In the genomic region with DNA sequence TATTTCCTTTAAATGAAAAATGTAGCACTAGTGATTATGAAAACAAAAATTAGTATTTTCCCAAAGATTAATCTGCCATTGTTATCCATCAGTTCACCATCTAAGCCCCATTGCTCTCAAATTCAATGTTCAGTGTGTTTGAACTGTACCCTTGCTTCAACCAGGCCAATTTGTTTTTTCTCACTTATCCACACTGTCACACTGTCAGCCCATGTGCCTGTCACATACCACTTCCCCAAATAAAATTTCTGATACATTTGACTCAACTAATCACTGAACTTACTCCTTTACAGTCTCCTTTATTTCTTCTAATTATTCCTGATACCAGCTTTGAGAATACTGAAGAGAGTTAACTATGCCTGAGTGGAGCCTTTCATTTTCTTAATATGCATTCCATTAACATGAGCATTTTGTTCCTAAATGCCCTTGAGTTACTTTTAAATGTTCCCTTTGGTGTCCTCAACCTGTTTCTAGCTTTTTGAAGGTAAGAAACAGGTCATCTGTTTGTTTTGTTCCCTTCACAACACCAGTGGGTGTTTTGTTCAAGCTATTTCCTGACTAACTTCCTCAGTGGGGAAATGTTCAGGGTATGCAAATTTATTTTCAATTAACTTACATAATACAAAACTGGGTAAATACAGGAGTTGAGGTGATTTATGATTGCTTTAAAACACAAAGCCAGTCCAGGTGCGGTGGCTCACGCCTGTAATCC, we compare ENCODE assay signal across 17 cellular contexts.
A peak's percentile ranks its signal among the peaks of the same experiment; 100 is the strongest.
DNase-seq lines count a peak whose midpoint lies in the region; ATAC-seq, FAIRE-seq and TF ChIP-seq lines count a peak whose summit lies in the region.
"Had no signal": no experiment of that assay in that cellular context is flagged by ENCODE, and none has a peak within 500 bp of the region (broad histone marks: within the 10 kb centered on the region; RNA-seq: fewer than 3 reads in every experiment).

No MANE protein-coding gene starts in this region.

- no peaks in the 10 kb centered on the region for H3K9me3 ChIP-seq in astrocyte (ENCODE audit: insufficient read depth, low read depth, low read length)
- no peaks in the 10 kb centered on the region for H3K9me3 ChIP-seq in uterus
- no peaks in the 10 kb centered on the region for H3K9me3 ChIP-seq in heart left ventricle
- H3K9me3 ChIP-seq: HAP-1 had no signal

- CTCF ChIA-PET in activated CD8-positive, alpha-beta memory T cell treated with anti-CD3 and anti-CD28 coated beads, Interleukin-2, amount 10 ng/mL, durations not matched to agents 7 days and 5 days (lab: Charles Lee) = no interaction called here

- no peaks in the 10 kb centered on the region for H3K4me1 Mint-ChIP-seq in activated T-cell treated with anti-CD3 and anti-CD28 coated beads, Interleukin-2, amount 50 U/mL, for 72 hours (ENCODE audit: low read depth)
- H3K4me1 Mint-ChIP-seq in activated T-cell treated with anti-CD3 and anti-CD28 coated beads, Interleukin-2, amount 50 U/mL, for 24 hours (ENCODE audit: low read depth) = no peaks in the 10 kb centered on the region
- H3K4me1 Mint-ChIP-seq in astrocyte (ENCODE audit: low read depth, unreplicated experiment) (no peaks in the 10 kb centered on the region), memory B cell (peaks cover 9% of the 10 kb centered on the region)
- no peaks in the 10 kb centered on the region for H3K4me1 Mint-ChIP-seq in activated CD8-positive, alpha-beta memory T cell treated with anti-CD3 and anti-CD28 coated beads, Interleukin-2, amount 10 ng/mL, durations not matched to agents 7 days and 5 days

- H3K9me3 Mint-ChIP-seq in activated T-cell treated with anti-CD3 and anti-CD28 coated beads, Interleukin-2, amount 50 U/mL, for 72 hours = no peaks in the 10 kb centered on the region
- H3K9me3 Mint-ChIP-seq in activated T-cell treated with anti-CD3 and anti-CD28 coated beads, Interleukin-2, amount 50 U/mL, for 24 hours = peaks cover 2% of the 10 kb centered on the region
- H3K9me3 Mint-ChIP-seq in astrocyte (ENCODE audit: unreplicated experiment) (no peaks in the 10 kb centered on the region), memory B cell (peaks cover 3% of the 10 kb centered on the region)
- peaks cover 2% of the 10 kb centered on the region for H3K9me3 Mint-ChIP-seq in activated CD8-positive, alpha-beta memory T cell treated with anti-CD3 and anti-CD28 coated beads, Interleukin-2, amount 10 ng/mL, durations not matched to agents 7 days and 5 days (ENCODE audit: low read depth)

- H3K36me3 Mint-ChIP-seq in activated T-cell treated with anti-CD3 and anti-CD28 coated beads, Interleukin-2, amount 50 U/mL, for 72 hours (ENCODE audit: insufficient read depth in 2 of 2) = peaks cover 0 to 2% of the 10 kb centered on the region in 2 donors
- H3K36me3 Mint-ChIP-seq in activated T-cell treated with anti-CD3 and anti-CD28 coated beads, Interleukin-2, amount 50 U/mL, for 24 hours (ENCODE audit: low read depth) = no peaks in the 10 kb centered on the region
- H3K36me3 Mint-ChIP-seq in astrocyte (ENCODE audit: low read depth, unreplicated experiment) (no peaks in the 10 kb centered on the region), memory B cell (peaks cover 10% of the 10 kb centered on the region)
- H3K36me3 Mint-ChIP-seq in activated CD8-positive, alpha-beta memory T cell treated with anti-CD3 and anti-CD28 coated beads, Interleukin-2, amount 10 ng/mL, durations not matched to agents 7 days and 5 days = peaks cover 2% of the 10 kb centered on the region

- intact Hi-C loops in uterus (cut with DNase I; ENCODE audit: low total_unique reads) (no loop called here), heart left ventricle (cut with DNase I) (no loop called here)

- TF ChIP-seq CTCF in astrocyte (IDR thresholded peaks at IDR 0.05; ENCODE audit: insufficient read depth, low read depth, low read length) (no peak), uterus (IDR thresholded peaks at IDR 0.05) (no peak), heart left ventricle (IDR thresholded peaks at IDR 0.05) (no peak)

- 80 to 94% (median 85%) methylated on average over 2 of the region's 2 CpGs for WGBS in heart left ventricle, 4 donors

- peak overlapping the region; percentile 33 for H3K27ac Mint-ChIP-seq in activated T-cell treated with anti-CD3 and anti-CD28 coated beads, Interleukin-2, amount 50 U/mL, for 72 hours
- no peak overlapping the region for H3K27ac Mint-ChIP-seq in activated T-cell treated with anti-CD3 and anti-CD28 coated beads, Interleukin-2, amount 50 U/mL, for 24 hours
- H3K27ac Mint-ChIP-seq in astrocyte (ENCODE audit: unreplicated experiment) (no peak overlapping the region), memory B cell (peak overlapping the region; percentile 97)
- H3K27ac Mint-ChIP-seq in activated CD8-positive, alpha-beta memory T cell treated with anti-CD3 and anti-CD28 coated beads, Interleukin-2, amount 10 ng/mL, durations not matched to agents 7 days and 5 days = no peak overlapping the region
- H3K27ac Mint-ChIP-seq: CD8-positive, alpha-beta T cell had no signal

- no peak overlapping the region for H3K4me3 Mint-ChIP-seq in activated T-cell treated with anti-CD3 and anti-CD28 coated beads, Interleukin-2, amount 50 U/mL, for 72 hours
- no peak overlapping the region for H3K4me3 Mint-ChIP-seq in activated T-cell treated with anti-CD3 and anti-CD28 coated beads, Interleukin-2, amount 50 U/mL, for 24 hours
- no peak overlapping the region for H3K4me3 Mint-ChIP-seq in astrocyte (ENCODE audit: unreplicated experiment)
- H3K4me3 Mint-ChIP-seq in memory B cell = peak overlapping the region; percentile 29
- no peak overlapping the region for H3K4me3 Mint-ChIP-seq in activated CD8-positive, alpha-beta memory T cell treated with anti-CD3 and anti-CD28 coated beads, Interleukin-2, amount 10 ng/mL, durations not matched to agents 7 days and 5 days
- H3K4me3 Mint-ChIP-seq: CD8-positive, alpha-beta T cell had no signal

- H3K27ac ChIP-seq in astrocyte (ENCODE audit: low read depth, low read length) (no peak overlapping the region), uterus (no peak overlapping the region), heart left ventricle (no peak overlapping the region)
- H3K27ac ChIP-seq: BLaER1 treated with 17β-estradiol and CSF1 and Interleukin-3, amounts not matched to agents 10 nM and 100 nM had no signal

- H3K4me3 ChIP-seq in astrocyte (ENCODE audit: insufficient read depth, low read depth, low read length) (no peak overlapping the region), uterus (no peak overlapping the region), heart left ventricle (no peak overlapping the region)
- H3K4me3 ChIP-seq: BLaER1 treated with 17β-estradiol and CSF1 and Interleukin-3, amounts not matched to agents 10 nM and 100 nM; GM12878; HAP-1 had no signal

- H3K4me2 ChIP-seq in astrocyte (ENCODE audit: low read length) = no peak overlapping the region
- H3K4me2 ChIP-seq: BLaER1 treated with 17β-estradiol and CSF1 and Interleukin-3, amounts not matched to agents 10 nM and 100 nM had no signal

- no peaks in the 10 kb centered on the region for H3K79me2 ChIP-seq in astrocyte (ENCODE audit: insufficient read depth, low read length)

- no peak overlapping the region for H3K9ac ChIP-seq in astrocyte (ENCODE audit: low read length)
- H3K9ac ChIP-seq: BLaER1 treated with 17β-estradiol and CSF1 and Interleukin-3, amounts not matched to agents 10 nM and 100 nM had no signal

- H2AFZ ChIP-seq in astrocyte (ENCODE audit: low read depth, low read length) = no peak overlapping the region

- H3K27me3 Mint-ChIP-seq in activated T-cell treated with anti-CD3 and anti-CD28 coated beads, Interleukin-2, amount 50 U/mL, for 72 hours (ENCODE audit: low read depth) = no peaks in the 10 kb centered on the region
- no peaks in the 10 kb centered on the region for H3K27me3 Mint-ChIP-seq in activated T-cell treated with anti-CD3 and anti-CD28 coated beads, Interleukin-2, amount 50 U/mL, for 24 hours
- H3K27me3 Mint-ChIP-seq in astrocyte (ENCODE audit: low read depth, unreplicated experiment) = no peaks in the 10 kb centered on the region
- H3K27me3 Mint-ChIP-seq in memory B cell = no peaks in the 10 kb centered on the region
- H3K27me3 Mint-ChIP-seq in activated CD8-positive, alpha-beta memory T cell treated with anti-CD3 and anti-CD28 coated beads, Interleukin-2, amount 10 ng/mL, durations not matched to agents 7 days and 5 days = no peaks in the 10 kb centered on the region

- H3K4me1 ChIP-seq in astrocyte (ENCODE audit: insufficient read depth, low read length) = no peaks in the 10 kb centered on the region
- H3K4me1 ChIP-seq in uterus = no peaks in the 10 kb centered on the region
- H3K4me1 ChIP-seq in heart left ventricle = no peaks in the 10 kb centered on the region

- no peak for ATAC-seq in activated T-cell treated with anti-CD3 and anti-CD28 coated beads, Interleukin-2, amount 50 U/mL, for 72 hours (replicated peaks in 1 of 2)
- ATAC-seq in memory B cell (ENCODE audit: low read depth) (peak; percentile 88), heart left ventricle (no peak)
- no peak for ATAC-seq in activated CD8-positive, alpha-beta memory T cell treated with anti-CD3 and anti-CD28 coated beads, Interleukin-2, amount 10 ng/mL, durations not matched to agents 7 days and 5 days
- ATAC-seq: CD8-positive, alpha-beta T cell; GM12878 had no signal

- no peaks in the 10 kb centered on the region for H4K20me1 ChIP-seq in astrocyte (ENCODE audit: insufficient read depth, low read length)

- no peak for DNase-seq in activated T-cell treated with anti-CD3 and anti-CD28 coated beads, Interleukin-2, amount 50 U/mL, for 72 hours
- DNase-seq in activated T-cell treated with anti-CD3 and anti-CD28 coated beads, Interleukin-2, amount 50 U/mL, for 24 hours = no peak
- DNase-seq in astrocyte (ENCODE audit: low read depth) = no peak
- no peak for DNase-seq in memory B cell (ENCODE audit: low spot score in 2 of 2)
- no peak for DNase-seq in uterus
- no peak for DNase-seq in HK-2 (ENCODE audit: unreplicated experiment)
- DNase-seq in heart left ventricle = no peak
- DNase-seq in activated CD8-positive, alpha-beta memory T cell treated with anti-CD3 and anti-CD28 coated beads, Interleukin-2, amount 10 ng/mL, durations not matched to agents 7 days and 5 days = no peak
- DNase-seq: 8988T; Calu3; CD8-positive, alpha-beta T cell; DMS53; DND-41; EL had no signal

- H3K36me3 ChIP-seq in astrocyte (ENCODE audit: insufficient read depth, low read length) = no peaks in the 10 kb centered on the region
- no peaks in the 10 kb centered on the region for H3K36me3 ChIP-seq in uterus
- no peaks in the 10 kb centered on the region for H3K36me3 ChIP-seq in heart left ventricle
- H3K36me3 ChIP-seq: HAP-1 had no signal

- H3K27me3 ChIP-seq in astrocyte (ENCODE audit: insufficient read depth, low read length) = no peaks in the 10 kb centered on the region
- H3K27me3 ChIP-seq in uterus = no peaks in the 10 kb centered on the region
- H3K27me3 ChIP-seq in heart left ventricle = no peaks in the 10 kb centered on the region

- TF ChIP-seq POLR2A in uterus (IDR thresholded peaks at IDR 0.05) = no peak
- TF ChIP-seq POLR2A in heart left ventricle (IDR thresholded peaks at IDR 0.05) = no peak

- peak; percentile 13 for FAIRE-seq in astrocyte (lab: Jason Lieb, UNC)
- FAIRE-seq: GM12878 had no signal

Comparison
In these comparisons a context has a peak if more than half of its experiments do, and no peak if none do; other contexts are left out.
1. H3K27ac Mint-ChIP-seq: peak in activated T-cell treated with anti-CD3 and anti-CD28 coated beads, Interleukin-2, amount 50 U/mL, for 72 hours (single experiment) and memory B cell (single experiment); none in activated T-cell treated with anti-CD3 and anti-CD28 coated beads, Interleukin-2, amount 50 U/mL, for 24 hours (single experiment), astrocyte (single experiment) and activated CD8-positive, alpha-beta memory T cell treated with anti-CD3 and anti-CD28 coated beads, Interleukin-2, amount 10 ng/mL, durations not matched to agents 7 days and 5 days (single experiment).